In the genomic region with DNA sequence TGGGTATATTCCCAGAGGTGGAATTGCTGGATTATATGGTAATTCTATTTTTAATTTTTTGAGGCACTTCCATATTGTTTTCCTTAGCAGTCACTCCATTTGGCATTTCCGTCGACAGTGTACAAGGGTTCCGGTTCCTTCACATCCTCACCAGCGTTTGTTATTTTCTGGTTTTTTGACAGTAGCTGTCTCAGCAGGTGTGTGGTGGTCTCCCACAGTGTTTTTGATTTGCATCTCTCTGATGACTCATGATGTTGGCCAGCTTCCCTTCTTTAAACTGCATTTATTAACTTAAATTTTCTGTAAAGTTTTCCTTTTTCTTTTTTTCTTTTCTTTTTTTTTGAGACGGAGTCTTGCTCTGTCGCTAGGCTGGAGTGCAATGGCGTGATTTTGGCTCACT, we compare ENCODE assay signal across 19 cellular contexts. TPM values are rescaled to one million over a fixed set of nuclear protein-coding genes. Genes with fewer than 3 reads are reported as not detected.
"Had no signal": no experiment of that assay in that cellular context is flagged by ENCODE, and none has a peak within 500 bp of the region (broad histone marks: within the 10 kb centered on the region; RNA-seq: fewer than 3 reads in every experiment).

No MANE protein-coding gene starts in this region.

- H3K4me3 ChIP-seq: ascending aorta, dorsolateral prefrontal cortex, lung, sigmoid colon, tibial artery had no signal

- H3K36me3 Mint-ChIP-seq: natural killer cell treated with Interleukin-12 subunit alpha and Interleukin-12 subunit beta and Interleukin-15 and Interleukin-18, amount 100 ng/mL, for 72 hours had no signal

- H3K9me3 Mint-ChIP-seq: activated T-cell treated with anti-CD3 and anti-CD28 coated beads, Interleukin-2, amount 50 U/mL, for 72 hours; mesothelial cell of epicardium; natural killer cell treated with Interleukin-12 subunit alpha and Interleukin-12 subunit beta and Interleukin-15 and Interleukin-18, amount 100 ng/mL, for 72 hours had no signal

- DNase-seq: activated CD4-positive, alpha-beta T cell treated with anti-CD3 and anti-CD28 coated beads, Interleukin-2, amount 50 U/mL, for 4 hours; activated effector memory CD4-positive, alpha-beta T cell treated with anti-CD3 and anti-CD28 coated beads, Interleukin-2, amount 50 U/mL, for 16 hours; activated naive CD4-positive, alpha-beta T cell treated with anti-CD3 and anti-CD28 coated beads, Interleukin-2, amount 50 U/mL, for 16 hours; activated T-cell treated with anti-CD3 and anti-CD28 coated beads, Interleukin-2, amount 50 U/mL, for 72 hours; dorsolateral prefrontal cortex; foreskin fibroblast; hypothalamus; islet precursor cell; sigmoid colon; stimulated activated naive CD4-positive, alpha-beta T cell; tibial artery had no signal

- H3K27ac ChIP-seq: ascending aorta, neutrophil, tibial artery had no signal

- H3K36me3 ChIP-seq: ascending aorta, neutrophil, sigmoid colon had no signal

- H3K4me3 Mint-ChIP-seq: activated T-cell treated with anti-CD3 and anti-CD28 coated beads, Interleukin-2, amount 50 U/mL, for 72 hours; mesothelial cell of epicardium; natural killer cell treated with Interleukin-12 subunit alpha and Interleukin-12 subunit beta and Interleukin-15 and Interleukin-18, amount 100 ng/mL, for 72 hours had no signal

- H3K27me3 ChIP-seq: ascending aorta, sigmoid colon, tibial artery had no signal

- H3K9me3 ChIP-seq: ascending aorta, neutrophil, sigmoid colon, tibial artery had no signal

- H3K27ac Mint-ChIP-seq: activated T-cell treated with anti-CD3 and anti-CD28 coated beads, Interleukin-2, amount 50 U/mL, for 72 hours; mesothelial cell of epicardium; natural killer cell treated with Interleukin-12 subunit alpha and Interleukin-12 subunit beta and Interleukin-15 and Interleukin-18, amount 100 ng/mL, for 72 hours had no signal

- ATAC-seq: activated T-cell treated with anti-CD3 and anti-CD28 coated beads, Interleukin-2, amount 50 U/mL, for 72 hours; left lobe of liver; natural killer cell treated with Interleukin-12 subunit alpha and Interleukin-12 subunit beta and Interleukin-15 and Interleukin-18, amount 100 ng/mL, for 72 hours had no signal

RNA-seq across cellular contexts. Expression of gene SH3BP4, which starts 19.7 kb away (rescaled TPM):
- total RNA-seq: activated CD8-positive, alpha-beta memory T cell treated with anti-CD3 and anti-CD28 coated beads for 36 hours; natural killer cell treated with Interleukin-12 subunit alpha and Interleukin-12 subunit beta and Interleukin-15 and Interleukin-18, amount 100 ng/mL, for 72 hours; T-helper 2 cell treated with Interferon-gamma antibody and Interleukin-4, amounts not matched to agents 100 ng/mL and 5 ng/mL, for 36 hours had no signal
